Comparison of ENCODE assay signal across 17 cellular contexts in the genomic region with DNA sequence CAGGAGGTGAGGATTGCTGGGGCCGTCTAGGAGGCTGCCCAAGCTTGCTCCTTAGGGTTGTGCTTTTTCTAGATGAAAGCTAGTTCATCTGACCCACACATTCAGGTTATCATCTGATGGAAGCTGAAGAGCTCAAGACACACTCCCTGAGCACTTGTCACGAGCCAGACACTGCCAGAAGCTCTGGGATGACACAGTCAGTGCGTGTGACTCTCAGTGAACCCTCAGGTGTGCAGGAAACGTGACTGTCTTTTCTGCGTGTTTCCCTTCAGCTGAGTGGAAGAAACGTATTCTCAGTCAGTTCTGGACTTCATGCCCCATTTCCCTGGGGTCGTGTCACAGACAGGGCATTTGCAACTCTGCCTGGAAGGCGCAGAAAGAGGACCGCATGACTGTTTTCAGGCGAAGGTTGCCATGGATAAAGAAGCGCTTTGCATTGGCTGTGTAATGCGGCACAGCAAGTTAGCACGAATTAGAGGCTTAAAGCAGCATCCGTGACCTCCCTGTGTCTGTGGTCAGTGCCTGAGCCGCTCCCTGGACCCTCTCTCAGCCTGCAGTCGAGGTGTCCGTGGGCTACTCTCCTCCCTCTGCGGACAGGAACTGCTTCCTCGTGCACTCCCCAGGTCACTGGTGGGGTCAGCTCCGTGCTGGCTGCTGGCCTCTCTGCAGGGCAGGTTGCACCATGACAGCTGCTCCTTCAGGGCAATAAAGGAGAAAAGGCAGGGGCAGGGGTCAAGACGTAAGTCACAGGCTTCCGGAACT. TPM values are rescaled to one million over a fixed set of nuclear protein-coding genes. Genes with fewer than 3 reads are reported as not detected.
DNase-seq lines count a peak whose midpoint lies in the region; ATAC-seq, FAIRE-seq and TF ChIP-seq lines count a peak whose summit lies in the region.
"Had no signal": no experiment of that assay in that cellular context is flagged by ENCODE, and none has a peak within 500 bp of the region (broad histone marks: within the 10 kb centered on the region; RNA-seq: fewer than 3 reads in every experiment).

No MANE protein-coding gene starts in this region.

- intact Hi-C loops in sciatic nerve (cut with DNase I) = no loop called here
- intact Hi-C loops in PC-3 (cut with micrococcal nuclease) = loop anchor here (5.0 kb wide), 3 partner anchors 117 to 277 kb away; a partner anchor contains a TSS

- H3F3A ChIP-seq in PC-3 (ENCODE audit: low read length, unreplicated experiment) = no peaks in the 10 kb centered on the region

- no peaks in the 10 kb centered on the region for H3K79me2 ChIP-seq in OCI-LY3 (ENCODE audit: low read length)
- H3K79me2 ChIP-seq in osteoblast (ENCODE audit: insufficient read depth, low read length) = no peaks in the 10 kb centered on the region
- H3K79me2 ChIP-seq in PC-3 (ENCODE audit: low read length) = no peaks in the 10 kb centered on the region

- H3K9me3 ChIP-seq in OCI-LY3 (ENCODE audit: insufficient read depth, low read length) = peaks cover 4% of the 10 kb centered on the region; the same call in 1 of the 2 replicates
- H3K9me3 ChIP-seq in osteoblast (ENCODE audit: low read depth, low read length) = no peaks in the 10 kb centered on the region
- no peaks in the 10 kb centered on the region for H3K9me3 ChIP-seq in PC-3 (ENCODE audit: low read length)

- H3K27ac Mint-ChIP-seq in type B pancreatic cell = no peak overlapping the region
- H3K27ac Mint-ChIP-seq: B cell; CD14-positive monocyte; CD8-positive, alpha-beta T cell; H9 had no signal

- H3K9me3 Mint-ChIP-seq in type B pancreatic cell = peaks cover 7% of the 10 kb centered on the region
- H3K9me3 Mint-ChIP-seq: CD8-positive, alpha-beta T cell had no signal

- no TSS peak for BruUV-seq in PC-3 (replicated peaks; lab: Mats Ljungman, UMichigan)

- H3K4me1 Mint-ChIP-seq in type B pancreatic cell (ENCODE audit: unreplicated experiment) = peaks cover 41% of the 10 kb centered on the region

- H3K27me3 Mint-ChIP-seq in type B pancreatic cell = peaks cover 5% of the 10 kb centered on the region
- H3K27me3 Mint-ChIP-seq: B cell had no signal

- H3K36me3 ChIP-seq in OCI-LY3 (replicated peaks; ENCODE audit: low read depth, low read length) (no peaks in the 10 kb centered on the region), osteoblast (ENCODE audit: insufficient read depth, low read length) (no peaks in the 10 kb centered on the region), PC-3 (ENCODE audit: low read depth, low read length) (no peaks in the 10 kb centered on the region)

- H3K27me3 ChIP-seq in OCI-LY3 (ENCODE audit: low read depth, low read length) = no peaks in the 10 kb centered on the region
- no peaks in the 10 kb centered on the region for H3K27me3 ChIP-seq in osteoblast (ENCODE audit: insufficient read depth, low read length)
- H3K27me3 ChIP-seq in PC-3 (ENCODE audit: low read length) = no peaks in the 10 kb centered on the region; the same call in 1 of the 2 replicates

- no peak overlapping the region for H2AFZ ChIP-seq in OCI-LY3 (ENCODE audit: low read depth, low read length)
- no peak overlapping the region for H2AFZ ChIP-seq in osteoblast (ENCODE audit: low read length)
- no peak overlapping the region for H2AFZ ChIP-seq in PC-3 (ENCODE audit: low read length)

- H4K20me1 ChIP-seq in OCI-LY3 (ENCODE audit: insufficient read depth, low read length) (no peaks in the 10 kb centered on the region), osteoblast (ENCODE audit: insufficient read depth, low read length) (no peaks in the 10 kb centered on the region), PC-3 (ENCODE audit: low read length) (no peaks in the 10 kb centered on the region)

- H3K4me2 ChIP-seq in OCI-LY3 (ENCODE audit: low read length) (peak overlapping the region; percentile 29; the same call in 1 of the 2 replicates), osteoblast (ENCODE audit: insufficient read depth, low read length) (no peak overlapping the region), PC-3 (ENCODE audit: low read length) (no peak overlapping the region)

- FAIRE-seq in D721Med (lab: Jason Lieb, UNC) = no peak
- FAIRE-seq: A204.1, HepG2, HTR-8/SVneo had no signal

- POLR2A ChIA-PET in PC-3 (lab: Charles Lee; ENCODE audit: unreplicated experiment) = no interaction called here

- ATAC-seq in sciatic nerve (no peak), PC-3 (no peak)
- ATAC-seq: CD8-positive, alpha-beta T cell; HepG2 had no signal

- TF ChIP-seq CTCF in OCI-LY3 (IDR thresholded peaks at IDR 0.05; ENCODE audit: low read depth, low read length) = no peak
- no peak for TF ChIP-seq CTCF in osteoblast (IDR thresholded peaks at IDR 0.05; ENCODE audit: extremely low read depth, low read depth, low read length)
- TF ChIP-seq CTCF in type B pancreatic cell (conservative IDR thresholded peaks at IDR 0.05) = no peak
- TF ChIP-seq CTCF in D721Med (IDR thresholded peaks at IDR 0.05; ENCODE audit: insufficient read depth, missing control alignments) = no peak
- TF ChIP-seq CTCF in PC-3 (conservative IDR thresholded peaks at IDR 0.05; ENCODE audit: low read depth, low read length) = no peak

- H3K36me3 Mint-ChIP-seq in type B pancreatic cell = no peaks in the 10 kb centered on the region
- H3K36me3 Mint-ChIP-seq: CD14-positive monocyte; CD8-positive, alpha-beta T cell had no signal

- CTCF ChIA-PET in PC-3 (lab: Charles Lee) = no interaction called here

- no peak overlapping the region for H3K4me3 Mint-ChIP-seq in type B pancreatic cell
- H3K4me3 Mint-ChIP-seq: B cell; CD14-positive monocyte; CD8-positive, alpha-beta T cell; H9 had no signal

- H3K9ac ChIP-seq in OCI-LY3 (ENCODE audit: low read length) (no peak overlapping the region), PC-3 (ENCODE audit: low read length) (no peak overlapping the region)

- H3K4me1 ChIP-seq in OCI-LY3 (ENCODE audit: low read length) = peaks cover 67% of the 10 kb centered on the region
- H3K4me1 ChIP-seq in osteoblast (ENCODE audit: insufficient read depth, low read length) = peaks cover 11% of the 10 kb centered on the region
- peaks cover 6% of the 10 kb centered on the region; the same call in 1 of the 2 replicates for H3K4me1 ChIP-seq in PC-3 (ENCODE audit: insufficient read depth, low read length)

- no peaks in the 10 kb centered on the region for H3K9me2 ChIP-seq in PC-3 (replicated peaks; ENCODE audit: low read length)

- DNase-seq in left kidney (ENCODE audit: low read depth, low spot score) = peak; percentile 43
- peak; percentile 60 for DNase-seq in osteoblast (ENCODE audit: insufficient read length, low spot score, missing footprints)
- no peak for DNase-seq in type B pancreatic cell (ENCODE audit: extremely low spot score, unreplicated experiment)
- DNase-seq in sciatic nerve (ENCODE audit: low spot score) = no peak
- DNase-seq in D721Med (ENCODE audit: insufficient read length, low spot score) = no peak
- no peak for DNase-seq in PC-3
- DNase-seq: CD8-positive, alpha-beta T cell; COR-L47; DND-41; GF-D8; H9 had no signal

- H3K27ac ChIP-seq in OCI-LY3 (ENCODE audit: low read length) (peak overlapping the region; percentile 22; the same call in 1 of the 2 replicates), osteoblast (ENCODE audit: low read depth, low read length) (no peak overlapping the region), PC-3 (ENCODE audit: low read length) (no peak overlapping the region)

- H3K4me3 ChIP-seq in OCI-LY3 (ENCODE audit: low read length) (no peak overlapping the region), osteoblast (ENCODE audit: insufficient read depth, low read length) (no peak overlapping the region), PC-3 (ENCODE audit: low read length) (no peak overlapping the region)

RNA-seq across cellular contexts. Expression of a gene that starts 3.4 kb away (rescaled TPM):
- total RNA-seq in osteoblast = not detected in 2 replicates
- not detected in 2 replicates for total RNA-seq in type B pancreatic cell (ENCODE audit: low replicate concordance)
- 7.6 TPM for total RNA-seq in sciatic nerve
- not detected in 2 replicates for total RNA-seq in PC-3 (2014; rRNA removed)
- total RNA-seq: B cell; CD8-positive, alpha-beta T cell; H9 had no signal

RNA-seq across cellular contexts. Expression of a gene that starts 48.7 kb away (rescaled TPM):
- total RNA-seq in osteoblast = not detected in 2 replicates
- not detected in 2 replicates for total RNA-seq in type B pancreatic cell (ENCODE audit: low replicate concordance)
- total RNA-seq in sciatic nerve = 4.6 TPM
- not detected in 2 replicates for total RNA-seq in PC-3 (2014; rRNA removed)
- total RNA-seq: B cell; CD8-positive, alpha-beta T cell; H9; HepG2 had no signal

RNA-seq across cellular contexts. Expression of a gene that starts 59.7 kb away (rescaled TPM):
- total RNA-seq in osteoblast = under 0.01 and 0.36 TPM in 2 replicates
- 0.33 and 0.63 TPM in 2 replicates for total RNA-seq in type B pancreatic cell (ENCODE audit: low replicate concordance)
- total RNA-seq in sciatic nerve = 1.1 TPM
- 0.44 TPM in 1 of 2 replicates, not detected in the other for total RNA-seq in PC-3 (2014; rRNA removed)
- total RNA-seq: B cell; CD8-positive, alpha-beta T cell had no signal

Comparison
In these comparisons a context has a peak if more than half of its experiments do, and no peak if none do; other contexts are left out.
1. DNase-seq: peak in left kidney (single experiment) and osteoblast (single experiment); none in type B pancreatic cell (single experiment), sciatic nerve (single experiment), D721Med (single experiment) and PC-3 (single experiment).